In the genomic region with DNA sequence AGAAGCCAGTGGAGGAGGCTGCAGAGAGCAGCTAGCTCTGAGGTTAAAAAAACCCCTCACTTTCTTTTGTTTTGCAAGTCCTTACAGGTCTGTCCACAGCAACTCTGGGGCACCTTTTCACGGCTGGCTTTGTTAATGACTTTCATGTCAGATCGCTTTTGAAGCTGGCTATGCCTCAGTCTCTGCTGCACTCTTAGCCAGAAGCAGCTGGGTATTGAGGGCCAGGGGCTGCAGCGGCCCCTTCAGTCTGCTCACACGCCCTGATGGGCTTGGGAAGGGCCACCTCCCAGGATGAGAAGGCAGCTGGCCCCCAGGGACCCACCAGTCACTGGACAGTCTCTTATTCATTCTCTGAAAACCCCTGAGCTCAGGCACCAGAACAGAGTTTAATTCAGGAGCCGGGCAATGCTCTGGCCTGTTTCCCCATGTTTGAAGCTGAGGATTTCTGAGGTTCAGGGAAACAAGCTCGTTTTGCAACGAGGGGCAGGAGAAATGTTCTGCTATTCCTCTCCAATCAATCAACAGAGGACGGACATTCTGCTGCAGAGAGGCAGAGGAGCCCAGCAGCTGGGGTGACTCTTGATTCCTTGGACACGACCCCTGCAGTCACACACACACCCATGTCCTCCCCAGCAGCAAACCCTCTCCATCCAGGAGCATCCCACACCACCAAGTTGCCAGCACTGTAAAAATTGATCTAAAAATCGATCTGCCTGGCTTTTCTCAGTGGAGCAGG, we compare ENCODE assay signal across 8 cellular contexts. TPM values are rescaled to one million over a fixed set of nuclear protein-coding genes. Genes with fewer than 3 reads are reported as not detected.
DNase-seq lines count a peak whose midpoint lies in the region; ATAC-seq lines count a peak whose summit lies in the region.

No MANE protein-coding gene starts in this region.

- no peaks in the 10 kb centered on the region for H3K36me3 Mint-ChIP-seq in stimulated activated naive CD8-positive, alpha-beta T cell treated with anti-CD3 and anti-CD28 coated beads, Interleukin-15, Interleukin-2, amounts not matched to agents 100 ng/mL and 50 ng/mL, for 24 hours (ENCODE audit: low read depth)
- peaks cover 5% of the 10 kb centered on the region for H3K36me3 Mint-ChIP-seq in central memory CD8-positive, alpha-beta T cell (ENCODE audit: insufficient read depth)
- no peaks in the 10 kb centered on the region for H3K36me3 Mint-ChIP-seq in natural killer cell treated with Interleukin-12 subunit alpha and Interleukin-12 subunit beta and Interleukin-15 and Interleukin-18, amount 100 ng/mL, for 72 hours

- no peaks in the 10 kb centered on the region for H3K27me3 Mint-ChIP-seq in stimulated activated naive CD8-positive, alpha-beta T cell treated with anti-CD3 and anti-CD28 coated beads, Interleukin-15, Interleukin-2, amounts not matched to agents 100 ng/mL and 50 ng/mL, for 24 hours
- no peaks in the 10 kb centered on the region for H3K27me3 Mint-ChIP-seq in central memory CD8-positive, alpha-beta T cell
- no peaks in the 10 kb centered on the region for H3K27me3 Mint-ChIP-seq in natural killer cell treated with Interleukin-12 subunit alpha and Interleukin-12 subunit beta and Interleukin-15 and Interleukin-18, amount 100 ng/mL, for 72 hours

- no peak for DNase-seq in stimulated activated naive CD8-positive, alpha-beta T cell treated with anti-CD3 and anti-CD28 coated beads, Interleukin-15, Interleukin-2, amounts not matched to agents 100 U/mL and 50 U/mL, for 24 hours
- no peak for DNase-seq in central memory CD8-positive, alpha-beta T cell (ENCODE audit: low spot score in 2 of 2)
- DNase-seq in natural killer cell treated with Interleukin-12 subunit alpha and Interleukin-12 subunit beta and Interleukin-15 and Interleukin-18, amount 100 ng/mL, for 72 hours (ENCODE audit: low spot score) = no peak
- no peak for DNase-seq in cortex of kidney (lab: John Stamatoyannopoulos, UW)

- peak overlapping the region; percentile 80 for H3K4me3 Mint-ChIP-seq in stimulated activated naive CD8-positive, alpha-beta T cell treated with anti-CD3 and anti-CD28 coated beads, Interleukin-15, Interleukin-2, amounts not matched to agents 100 ng/mL and 50 ng/mL, for 24 hours
- H3K4me3 Mint-ChIP-seq in central memory CD8-positive, alpha-beta T cell = peak overlapping the region; percentile 72
- peak overlapping the region; percentile 25 for H3K4me3 Mint-ChIP-seq in natural killer cell treated with Interleukin-12 subunit alpha and Interleukin-12 subunit beta and Interleukin-15 and Interleukin-18, amount 100 ng/mL, for 72 hours

- no peak overlapping the region for H3K27ac Mint-ChIP-seq in stimulated activated naive CD8-positive, alpha-beta T cell treated with anti-CD3 and anti-CD28 coated beads, Interleukin-15, Interleukin-2, amounts not matched to agents 100 ng/mL and 50 ng/mL, for 24 hours
- peak overlapping the region; percentile 75 for H3K27ac Mint-ChIP-seq in central memory CD8-positive, alpha-beta T cell (ENCODE audit: low read depth)
- peak overlapping the region in 1 of 2 donors; percentile 84 for H3K27ac Mint-ChIP-seq in natural killer cell treated with Interleukin-12 subunit alpha and Interleukin-12 subunit beta and Interleukin-15 and Interleukin-18, amount 100 ng/mL, for 72 hours

- peaks cover 39% of the 10 kb centered on the region for H3K4me1 Mint-ChIP-seq in stimulated activated naive CD8-positive, alpha-beta T cell treated with anti-CD3 and anti-CD28 coated beads, Interleukin-15, Interleukin-2, amounts not matched to agents 100 ng/mL and 50 ng/mL, for 24 hours (ENCODE audit: low read depth)
- H3K4me1 Mint-ChIP-seq in central memory CD8-positive, alpha-beta T cell = peaks cover 19% of the 10 kb centered on the region
- peaks cover 33 to 34% of the 10 kb centered on the region in 2 donors for H3K4me1 Mint-ChIP-seq in natural killer cell treated with Interleukin-12 subunit alpha and Interleukin-12 subunit beta and Interleukin-15 and Interleukin-18, amount 100 ng/mL, for 72 hours (ENCODE audit: low read depth in 2 of 2)

- no peaks in the 10 kb centered on the region for H3K9me3 Mint-ChIP-seq in stimulated activated naive CD8-positive, alpha-beta T cell treated with anti-CD3 and anti-CD28 coated beads, Interleukin-15, Interleukin-2, amounts not matched to agents 100 ng/mL and 50 ng/mL, for 24 hours
- no peaks in the 10 kb centered on the region for H3K9me3 Mint-ChIP-seq in central memory CD8-positive, alpha-beta T cell
- H3K9me3 Mint-ChIP-seq in natural killer cell treated with Interleukin-12 subunit alpha and Interleukin-12 subunit beta and Interleukin-15 and Interleukin-18, amount 100 ng/mL, for 72 hours = no peaks in the 10 kb centered on the region

- ATAC-seq in stimulated activated naive CD8-positive, alpha-beta T cell treated with anti-CD3 and anti-CD28 coated beads, Interleukin-15, Interleukin-2, amounts not matched to agents 100 U/mL and 50 U/mL, for 24 hours = no peak
- ATAC-seq in central memory CD8-positive, alpha-beta T cell (replicated peaks; ENCODE audit: extremely low read depth, poor library complexity, severe bottlenecking) = no peak
- ATAC-seq in natural killer cell treated with Interleukin-12 subunit alpha and Interleukin-12 subunit beta and Interleukin-15 and Interleukin-18, amount 100 ng/mL, for 72 hours = no peak
- ATAC-seq in HG03196 (IDR thresholded peaks at IDR 0.05; ENCODE audit: unreplicated experiment) (no peak), GM21723 (IDR thresholded peaks at IDR 0.05; ENCODE audit: unreplicated experiment) (no peak), GM21786 (IDR thresholded peaks at IDR 0.05; ENCODE audit: unreplicated experiment) (no peak)

RNA-seq across cellular contexts. Expression of a gene that starts 31.0 kb away (rescaled TPM):
- total RNA-seq in natural killer cell treated with Interleukin-12 subunit alpha and Interleukin-12 subunit beta and Interleukin-15 and Interleukin-18, amount 100 ng/mL, for 72 hours = 10 to 100 TPM; 50.2 to 78.5 TPM

RNA-seq across cellular contexts. Expression of a gene that starts 38.9 kb away (rescaled TPM):
- total RNA-seq in natural killer cell treated with Interleukin-12 subunit alpha and Interleukin-12 subunit beta and Interleukin-15 and Interleukin-18, amount 100 ng/mL, for 72 hours = 1 to 10 TPM; 3.0 to 4.5 TPM

RNA-seq across cellular contexts. Expression of a gene that starts 39.1 kb away (rescaled TPM):
- total RNA-seq in natural killer cell treated with Interleukin-12 subunit alpha and Interleukin-12 subunit beta and Interleukin-15 and Interleukin-18, amount 100 ng/mL, for 72 hours = 10 to 100 TPM; 13.2 to 39.6 TPM

Comparison
In these comparisons a context has a peak if more than half of its experiments do, and no peak if none do; other contexts are left out.
1. H3K4me3 Mint-ChIP-seq: peak in every context shown above with its lines; median percentile 80 in stimulated activated naive CD8-positive, alpha-beta T cell treated with anti-CD3 and anti-CD28 coated beads, Interleukin-15, Interleukin-2, amounts not matched to agents 100 ng/mL and 50 ng/mL, for 24 hours; 72 in central memory CD8-positive, alpha-beta T cell; 25 in natural killer cell treated with Interleukin-12 subunit alpha and Interleukin-12 subunit beta and Interleukin-15 and Interleukin-18, amount 100 ng/mL, for 72 hours.